In genomic region chr9:36346578-36346977, GRCh38 we compare ENCODE assay signal across 13 cellular contexts.
"Had no signal": no experiment of that assay in that cellular context is flagged by ENCODE, and none has a peak within 500 bp of the region (broad histone marks: within the 10 kb centered on the region; RNA-seq: fewer than 3 reads in every experiment).

No MANE protein-coding gene starts in this region.

- H3K9me3 ChIP-seq: esophagus squamous epithelium, stomach, thoracic aorta, vagina had no signal

- H3K27me3 Mint-ChIP-seq: activated CD8-positive, alpha-beta memory T cell treated with anti-CD3 and anti-CD28 coated beads, Interleukin-2, amount 10 ng/mL, durations not matched to agents 7 days and 5 days had no signal

- H3K4me3 Mint-ChIP-seq: activated CD8-positive, alpha-beta memory T cell treated with anti-CD3 and anti-CD28 coated beads, Interleukin-2, amount 10 ng/mL, durations not matched to agents 7 days and 5 days; immature natural killer cell had no signal

- H3K27me3 ChIP-seq: esophagus squamous epithelium, foreskin keratinocyte, stomach, vagina had no signal

- H3K9me3 Mint-ChIP-seq: immature natural killer cell had no signal

- H3K27ac ChIP-seq: esophagus squamous epithelium, foreskin keratinocyte, parathyroid adenoma, stomach, thoracic aorta, vagina had no signal

- H3K27ac Mint-ChIP-seq: activated CD8-positive, alpha-beta memory T cell treated with anti-CD3 and anti-CD28 coated beads, Interleukin-2, amount 10 ng/mL, durations not matched to agents 7 days and 5 days had no signal

- ATAC-seq: activated CD8-positive, alpha-beta memory T cell treated with anti-CD3 and anti-CD28 coated beads, Interleukin-2, amount 10 ng/mL, durations not matched to agents 7 days and 5 days; foreskin keratinocyte had no signal

- H3K4me1 ChIP-seq: esophagus squamous epithelium, foreskin keratinocyte, parathyroid adenoma, stomach, vagina had no signal

- H3K4me3 ChIP-seq: esophagus squamous epithelium, lung, stomach, thoracic aorta, vagina had no signal

- DNase-seq: activated CD8-positive, alpha-beta memory T cell treated with anti-CD3 and anti-CD28 coated beads, Interleukin-2, amount 10 ng/mL, durations not matched to agents 7 days and 5 days; activated T-cell treated with anti-CD3 and anti-CD28 coated beads, Interleukin-2, amount 50 U/mL, for 48 hours; esophagus squamous epithelium; foreskin keratinocyte; immature natural killer cell; midbrain; stimulated activated CD4-positive, alpha-beta T cell treated with anti-CD3 and anti-CD28 coated beads, Interleukin-15, amount 100 ng/mL, for 24 hours; stimulated activated CD4-positive, alpha-beta T cell treated with anti-CD3 and anti-CD28 coated beads, Interleukin-4, amount 100 ng/mL, for 24 hours; stomach had no signal
